In genomic region chr4:62414563-62414962, GRCh38 we compare ENCODE assay signal across 29 cellular contexts.
"Had no signal": no experiment of that assay in that cellular context is flagged by ENCODE, and none has a peak within 500 bp of the region (broad histone marks: within the 10 kb centered on the region; RNA-seq: fewer than 3 reads in every experiment).

No MANE protein-coding gene starts in this region.

- H3K27me3 ChIP-seq: stomach, suprapubic skin, testis, thyroid gland, tibial artery, tibial nerve, transverse colon, upper lobe of left lung, upper lobe of right lung, uterus, vagina had no signal

- H3K36me3 ChIP-seq: stomach, suprapubic skin, thoracic aorta, thyroid gland, tibial artery, tibial nerve, transverse colon, upper lobe of left lung, upper lobe of right lung, uterus, vagina had no signal

- H3K36me3 Mint-ChIP-seq: stimulated activated effector memory CD8-positive, alpha-beta T cell treated with anti-CD3 and anti-CD28 coated beads, Interleukin-12 subunit alpha, Interleukin-12 subunit beta, amount 100 ng/mL, for 72 hours; stimulated activated memory B cell treated with anti-CD40 and anti-IgM and Interleukin-4, amounts not matched to agents 10 μg/mL and 1 μg/mL and 100 μg/mL, for 72 hours; stimulated activated naive B cell treated with anti-CD40 and anti-IgM and Interleukin-4, amounts not matched to agents 10 μg/mL and 1 μg/mL and 100 μg/mL, for 72 hours; type B pancreatic cell had no signal

- H3K4me1 ChIP-seq: stomach, suprapubic skin, testis, thyroid gland, tibial artery, tibial nerve, transverse colon, upper lobe of left lung, upper lobe of right lung, uterus, vagina had no signal

- H3K4me3 ChIP-seq: stomach, suprapubic skin, testis, thoracic aorta, thyroid gland, tibial artery, tibial nerve, transverse colon, upper lobe of left lung, upper lobe of right lung, uterus, vagina had no signal

- H3K9me3 Mint-ChIP-seq: type B pancreatic cell had no signal

- H3K9me3 ChIP-seq: stomach, suprapubic skin, testis, thoracic aorta, thyroid gland, tibial artery, tibial nerve, transverse colon, upper lobe of left lung, upper lobe of right lung, uterus, vagina had no signal

- H3K27ac ChIP-seq: stomach, suprapubic skin, testis, thoracic aorta, thyroid gland, tibial artery, tibial nerve, transverse colon, upper lobe of left lung, upper lobe of right lung, uterus, vagina had no signal

- H3K4me1 Mint-ChIP-seq: stimulated activated effector memory CD8-positive, alpha-beta T cell treated with anti-CD3 and anti-CD28 coated beads, Interleukin-12 subunit alpha, Interleukin-12 subunit beta, amount 100 ng/mL, for 72 hours; stimulated activated memory B cell treated with anti-CD40 and anti-IgM and Interleukin-4, amounts not matched to agents 10 μg/mL and 1 μg/mL and 100 μg/mL, for 72 hours; stimulated activated naive B cell treated with anti-CD40 and anti-IgM and Interleukin-4, amounts not matched to agents 10 μg/mL and 1 μg/mL and 100 μg/mL, for 72 hours; stimulated activated naive CD8-positive, alpha-beta T cell treated with anti-CD3 and anti-CD28 coated beads, Interleukin-15, amount 100 ng/mL, for 72 hours had no signal

- ATAC-seq: stimulated activated effector memory CD8-positive, alpha-beta T cell treated with anti-CD3 and anti-CD28 coated beads, Interleukin-12 subunit alpha, Interleukin-12 subunit beta, amount 100 ng/mL, for 72 hours; stimulated activated memory B cell treated with anti-CD40 and anti-IgM and Interleukin-4, amounts not matched to agents 10 μg/mL and 1 μg/mL and 100 μg/mL, for 72 hours; stimulated activated naive B cell treated with anti-CD40 and anti-IgM and Interleukin-4, amounts not matched to agents 10 μg/mL and 1 μg/mL and 100 μg/mL, for 72 hours; stimulated activated naive CD8-positive, alpha-beta T cell treated with anti-CD3 and anti-CD28 coated beads, Interleukin-15, amount 100 ng/mL, for 72 hours; stimulated activated naive CD8-positive, alpha-beta T cell treated with anti-CD3 and anti-CD28 coated beads, Interleukin-15, Interleukin-2, amounts not matched to agents 100 U/mL and 50 U/mL, for 24 hours; upper lobe of right lung had no signal

- FAIRE-seq: urothelium cell line had no signal

- H3K27ac Mint-ChIP-seq: stimulated activated effector memory CD8-positive, alpha-beta T cell treated with anti-CD3 and anti-CD28 coated beads, Interleukin-12 subunit alpha, Interleukin-12 subunit beta, amount 100 ng/mL, for 72 hours; stimulated activated memory B cell treated with anti-CD40 and anti-IgM and Interleukin-4, amounts not matched to agents 10 μg/mL and 1 μg/mL and 100 μg/mL, for 72 hours; stimulated activated naive B cell treated with anti-CD40 and anti-IgM and Interleukin-4, amounts not matched to agents 10 μg/mL and 1 μg/mL and 100 μg/mL, for 72 hours; stimulated activated naive CD8-positive, alpha-beta T cell treated with anti-CD3 and anti-CD28 coated beads, Interleukin-15, amount 100 ng/mL, for 72 hours; stimulated activated naive CD8-positive, alpha-beta T cell treated with anti-CD3 and anti-CD28 coated beads, Interleukin-15, Interleukin-2, amounts not matched to agents 100 ng/mL and 50 ng/mL, for 24 hours; type B pancreatic cell had no signal

- DNase-seq: stimulated activated CD4-positive, alpha-beta T cell treated with anti-CD3 and anti-CD28 coated beads, Interleukin-2, amount 100 ng/mL, for 48 hours; stimulated activated CD4-positive, alpha-beta T cell treated with anti-CD3 and anti-CD28 coated beads, Interleukin-4, amount 100 ng/mL, for 1 hour; stimulated activated CD4-positive, alpha-beta T cell treated with anti-CD3 and anti-CD28 coated beads, Interleukin-4, amount 100 ng/mL, for 24 hours; stimulated activated CD4-positive, alpha-beta T cell treated with anti-CD3 and anti-CD28 coated beads, Interleukin-4, amount 100 ng/mL, for 4 hours; stimulated activated CD8-positive, alpha-beta memory T cell treated with anti-CD3 and anti-CD28 coated beads, Interleukin-4, amount 100 ng/mL, for 48 hours; stimulated activated naive B cell treated with anti-CD40 and anti-IgM and Interleukin-4, amounts not matched to agents 10 μg/mL and 1 μg/mL and 100 μg/mL, for 72 hours; stimulated activated naive CD4-positive, alpha-beta T cell; stimulated activated naive CD4-positive, alpha-beta T cell treated with Interleukin-2 at 50 U/mL for 16 hours; stimulated activated naive CD8-positive, alpha-beta T cell treated with anti-CD3 and anti-CD28 coated beads, Interleukin-15, amount 100 ng/mL, for 72 hours; stimulated activated naive CD8-positive, alpha-beta T cell treated with anti-CD3 and anti-CD28 coated beads, Interleukin-15, Interleukin-2, amounts not matched to agents 100 U/mL and 50 U/mL, for 24 hours; stomach; substantia nigra; testis; thyroid gland; tibial artery; transverse colon; trophoblast cell; upper lobe of left lung; upper lobe of right lung; uterus had no signal

- H3K27me3 Mint-ChIP-seq: stimulated activated memory B cell treated with anti-CD40 and anti-IgM and Interleukin-4, amounts not matched to agents 10 μg/mL and 1 μg/mL and 100 μg/mL, for 72 hours; stimulated activated naive B cell treated with anti-CD40 and anti-IgM and Interleukin-4, amounts not matched to agents 10 μg/mL and 1 μg/mL and 100 μg/mL, for 72 hours; stimulated activated naive CD8-positive, alpha-beta T cell treated with anti-CD3 and anti-CD28 coated beads, Interleukin-15, amount 100 ng/mL, for 72 hours; stimulated activated naive CD8-positive, alpha-beta T cell treated with anti-CD3 and anti-CD28 coated beads, Interleukin-15, Interleukin-2, amounts not matched to agents 100 ng/mL and 50 ng/mL, for 24 hours; type B pancreatic cell had no signal

- H3K4me3 Mint-ChIP-seq: stimulated activated effector memory CD8-positive, alpha-beta T cell treated with anti-CD3 and anti-CD28 coated beads, Interleukin-12 subunit alpha, Interleukin-12 subunit beta, amount 100 ng/mL, for 72 hours; stimulated activated memory B cell treated with anti-CD40 and anti-IgM and Interleukin-4, amounts not matched to agents 10 μg/mL and 1 μg/mL and 100 μg/mL, for 72 hours; stimulated activated naive B cell treated with anti-CD40 and anti-IgM and Interleukin-4, amounts not matched to agents 10 μg/mL and 1 μg/mL and 100 μg/mL, for 72 hours; stimulated activated naive CD8-positive, alpha-beta T cell treated with anti-CD3 and anti-CD28 coated beads, Interleukin-15, amount 100 ng/mL, for 72 hours; stimulated activated naive CD8-positive, alpha-beta T cell treated with anti-CD3 and anti-CD28 coated beads, Interleukin-15, Interleukin-2, amounts not matched to agents 100 ng/mL and 50 ng/mL, for 24 hours; type B pancreatic cell had no signal
